ENCODE assay signal across 21 cellular contexts in the genomic region with DNA sequence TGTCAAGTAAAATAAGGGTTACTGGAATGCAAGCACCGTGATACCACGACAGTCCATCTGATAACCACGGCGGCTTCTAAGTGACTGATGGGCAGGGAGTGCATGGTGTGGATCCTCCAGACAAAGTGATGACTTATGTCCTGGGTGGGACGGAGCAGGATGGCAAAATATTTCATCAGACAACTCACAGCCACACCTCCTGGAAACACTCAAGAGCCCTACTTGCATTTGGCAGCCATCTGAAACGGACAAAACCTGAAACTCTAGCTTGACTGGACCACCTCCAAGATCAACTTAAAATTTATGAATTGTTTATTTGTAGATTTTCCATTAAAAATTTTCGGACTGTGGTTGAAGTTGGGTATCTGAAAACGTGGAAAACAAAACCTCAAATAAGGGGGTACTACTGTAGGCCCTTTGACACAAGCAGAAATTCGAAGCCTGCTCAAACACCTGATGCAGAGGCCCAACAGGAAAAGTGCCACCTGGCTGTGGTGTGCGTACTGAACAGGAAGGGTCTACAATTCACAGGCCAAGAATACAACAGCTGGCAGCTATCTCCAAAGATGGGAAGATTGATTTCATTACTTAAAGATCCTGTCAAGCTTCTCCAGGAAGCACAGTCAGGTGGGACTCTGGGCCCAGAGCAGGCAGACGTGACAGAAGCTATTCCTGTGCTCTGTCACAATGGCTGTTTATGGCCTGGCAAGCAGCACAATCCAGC. TPM values are rescaled to one million over a fixed set of nuclear protein-coding genes. Genes with fewer than 3 reads are reported as not detected.
DNase-seq lines count a peak whose midpoint lies in the region; TF ChIP-seq lines count a peak whose summit lies in the region.
"Had no signal": no experiment of that assay in that cellular context is flagged by ENCODE, and none has a peak within 500 bp of the region (broad histone marks: within the 10 kb centered on the region; RNA-seq: fewer than 3 reads in every experiment).

No MANE protein-coding gene starts in this region.

- no peak for TF ChIP-seq CTCF in smooth muscle cell (IDR thresholded peaks at IDR 0.05; ENCODE audit: borderline replicate concordance, insufficient read depth, poor library complexity, severe bottlenecking)
- TF ChIP-seq CTCF in nephron progenitor cell (IDR thresholded peaks at IDR 0.05): no peak
- TF ChIP-seq CTCF in Caco-2 (IDR thresholded peaks at IDR 0.05; ENCODE audit: insufficient read depth in 1 of 2, low read depth in 1 of 2, low read length in 1 of 2, severe bottlenecking in 1 of 2, unreplicated experiment in 1 of 2): no peak

- no peaks in the 10 kb centered on the region for H3K36me3 ChIP-seq in smooth muscle cell (ENCODE audit: low read depth)
- no peaks in the 10 kb centered on the region for H3K36me3 ChIP-seq in Caco-2 (ENCODE audit: control insufficient read depth, insufficient read depth, low read length)
- H3K36me3 ChIP-seq: heart left ventricle, thoracic aorta had no signal

- H3K9me3 Mint-ChIP-seq in nephron progenitor cell: no peaks in the 10 kb centered on the region
- H3K9me3 Mint-ChIP-seq in Caco-2 (ENCODE audit: unreplicated experiment): no peaks in the 10 kb centered on the region
- H3K9me3 Mint-ChIP-seq: activated T-cell treated with anti-CD3 and anti-CD28 coated beads, Interleukin-2, amount 50 U/mL, for 24 hours; endodermal cell had no signal

- H3K4me1 ChIP-seq in smooth muscle cell (ENCODE audit: low read depth) (no peaks in the 10 kb centered on the region), Caco-2 (no peaks in the 10 kb centered on the region)
- H3K4me1 ChIP-seq: heart left ventricle had no signal

- H3F3A ChIP-seq in smooth muscle cell (ENCODE audit: low read depth): no peaks in the 10 kb centered on the region

- H3K79me2 ChIP-seq in smooth muscle cell (ENCODE audit: low read depth): no peaks in the 10 kb centered on the region

- no peaks in the 10 kb centered on the region for H3K9me3 ChIP-seq in smooth muscle cell (replicated peaks; ENCODE audit: low read depth)
- no peaks in the 10 kb centered on the region for H3K9me3 ChIP-seq in Caco-2
- H3K9me3 ChIP-seq: heart left ventricle, thoracic aorta had no signal

- no peak overlapping the region for H3K27ac Mint-ChIP-seq in nephron progenitor cell
- no peak overlapping the region for H3K27ac Mint-ChIP-seq in Caco-2 (ENCODE audit: unreplicated experiment)
- H3K27ac Mint-ChIP-seq: activated T-cell treated with anti-CD3 and anti-CD28 coated beads, Interleukin-2, amount 50 U/mL, for 24 hours; CD4-positive, alpha-beta memory T cell; endodermal cell had no signal

- no TSS peak for BruUV-seq in Caco-2 (replicated peaks; lab: Mats Ljungman, UMichigan)

- H3K4me3 ChIP-seq in smooth muscle cell (no peak overlapping the region), Caco-2 (ENCODE audit: low read depth, low read length) (no peak overlapping the region)
- H3K4me3 ChIP-seq: heart left ventricle, thoracic aorta had no signal

- POLR2A ChIA-PET in Caco-2 (lab: Charles Lee): no interaction called here

- 72% methylated on average over 11 of the region's 11 CpGs for WGBS in smooth muscle cell (ENCODE audit: low lambda C conversion rate)

- H3K27me3 ChIP-seq in smooth muscle cell (ENCODE audit: low read depth): no peaks in the 10 kb centered on the region
- no peaks in the 10 kb centered on the region for H3K27me3 ChIP-seq in Caco-2 (replicated peaks; ENCODE audit: control insufficient read depth, insufficient read depth, low read length)
- H3K27me3 ChIP-seq: heart left ventricle had no signal

- H2AFZ ChIP-seq in smooth muscle cell (ENCODE audit: low read depth): no peak overlapping the region

- H3K27ac ChIP-seq in smooth muscle cell (ENCODE audit: low read depth): peak overlapping the region; percentile 19
- H3K27ac ChIP-seq: heart left ventricle, thoracic aorta had no signal

- H3K9ac ChIP-seq in smooth muscle cell (ENCODE audit: low read depth): no peak overlapping the region

- DNase-seq in H4 (ENCODE audit: low spot score) (peak; percentile 14), SW480 (ENCODE audit: low spot score) (peak; percentile 17), fibroblast of peridontal ligament (ENCODE audit: extremely low read depth) (peak; percentile 27), smooth muscle cell (lab: John Stamatoyannopoulos, UW; ENCODE audit: unreplicated experiment) (no peak), nephron progenitor cell (no peak), COLO829 (ENCODE audit: low spot score) (no peak), Caco-2 (no peak)
- DNase-seq: activated CD4-positive, alpha-beta T cell treated with anti-CD3 and anti-CD28 coated beads, Interleukin-2, amount 50 U/mL, for 1 hour; activated T-cell treated with anti-CD3 and anti-CD28 coated beads, Interleukin-2, amount 50 U/mL, for 24 hours; CD4-positive, alpha-beta memory T cell; cerebellar nuclear complex; endodermal cell; heart left ventricle; islet precursor cell; midbrain; NCI-H1092; NCI-H2171 treated with DMSO at 0.1 percent for 48 hours; occipital lobe; stimulated activated CD4-positive, alpha-beta T cell treated with anti-CD3 and anti-CD28 coated beads, Interleukin-4, amount 100 ng/mL, for 24 hours had no signal

- no peak overlapping the region for H3K4me2 ChIP-seq in smooth muscle cell

- intact Hi-C loops in Caco-2 (cut with micrococcal nuclease; ENCODE audit: unreplicated experiment): no loop called here

- no peaks in the 10 kb centered on the region for H4K20me1 ChIP-seq in smooth muscle cell (ENCODE audit: low read depth)

- no peaks in the 10 kb centered on the region for H3K27me3 Mint-ChIP-seq in nephron progenitor cell (ENCODE audit: low read depth, poor library complexity)
- H3K27me3 Mint-ChIP-seq in Caco-2 (ENCODE audit: insufficient read depth, unreplicated experiment): peaks cover 4% of the 10 kb centered on the region

- H3K4me1 Mint-ChIP-seq in nephron progenitor cell: no peaks in the 10 kb centered on the region
- H3K4me1 Mint-ChIP-seq in Caco-2 (ENCODE audit: low read depth, unreplicated experiment): no peaks in the 10 kb centered on the region
- H3K4me1 Mint-ChIP-seq: CD4-positive, alpha-beta memory T cell; endodermal cell had no signal

- no peaks in the 10 kb centered on the region for H3K36me3 Mint-ChIP-seq in nephron progenitor cell (ENCODE audit: low read depth)
- no peaks in the 10 kb centered on the region for H3K36me3 Mint-ChIP-seq in Caco-2 (ENCODE audit: insufficient read depth, unreplicated experiment)

- CTCF ChIA-PET in Caco-2 (lab: Charles Lee): no interaction called here

- H3K4me3 Mint-ChIP-seq in nephron progenitor cell: no peak overlapping the region
- H3K4me3 Mint-ChIP-seq in Caco-2 (ENCODE audit: unreplicated experiment): no peak overlapping the region
- H3K4me3 Mint-ChIP-seq: activated T-cell treated with anti-CD3 and anti-CD28 coated beads, Interleukin-2, amount 50 U/mL, for 24 hours; CD4-positive, alpha-beta memory T cell; endodermal cell had no signal

RNA-seq across cellular contexts. Expression of a gene that starts 26.0 kb away (rescaled TPM):
- total RNA-seq in H4 (2014; rRNA removed; shearing (Covaris generic)): not detected in 2 replicates
- 0.04 and 0.40 TPM in 2 replicates for total RNA-seq in smooth muscle cell
- polyA plus RNA-seq in smooth muscle cell: 0.26 TPM in 1 of 2 replicates, not detected in the other
- 0.34 and 0.35 TPM in 2 replicates for total RNA-seq in Caco-2 (2022)
- total RNA-seq: heart left ventricle, SK-MEL-5 had no signal
- polyA plus RNA-seq: CD4-positive, alpha-beta memory T cell had no signal

RNA-seq across cellular contexts. Expression of a gene that starts 38.7 kb away (rescaled TPM):
- total RNA-seq in H4 (2014; rRNA removed; shearing (Covaris generic)): 10.3 and 11.8 TPM in 2 replicates
- total RNA-seq in smooth muscle cell (9.5 and 15.2 TPM in 2 replicates), Caco-2 (2022) (0.25 and 0.37 TPM in 2 replicates)
- polyA plus RNA-seq in smooth muscle cell: 0.72 and 2.0 TPM in 2 replicates
- total RNA-seq: CD4-positive, alpha-beta memory T cell; thoracic aorta had no signal
- polyA plus RNA-seq: CD4-positive, alpha-beta memory T cell had no signal

RNA-seq across cellular contexts. Expression of a gene that starts 46.2 kb away (rescaled TPM):
- total RNA-seq in H4 (2014; rRNA removed; shearing (Covaris generic)): not detected in 2 replicates
- total RNA-seq in smooth muscle cell (not detected in 2 replicates), Caco-2 (2022) (0.34 and 0.37 TPM in 2 replicates)
- not detected in 2 replicates for polyA plus RNA-seq in smooth muscle cell
- total RNA-seq: occipital lobe, SK-MEL-5 had no signal
- polyA plus RNA-seq: CD4-positive, alpha-beta memory T cell had no signal

RNA-seq across cellular contexts. Expression of a gene that starts 58.4 kb away (rescaled TPM):
- 4.1 and 13.7 TPM in 2 replicates for total RNA-seq in H4 (2014; rRNA removed; shearing (Covaris generic))
- total RNA-seq in smooth muscle cell: 11.1 and 12.3 TPM in 2 replicates
- 30.3 and 41.4 TPM in 2 replicates for polyA plus RNA-seq in smooth muscle cell
- total RNA-seq in Caco-2 (2022): 30.8 and 31.6 TPM in 2 replicates

Comparison
In these comparisons a context has a peak if more than half of its experiments do, and no peak if none do; other contexts are left out.
1. DNase-seq: peak in H4 (single experiment), SW480 (single experiment) and fibroblast of peridontal ligament (single experiment); none in smooth muscle cell (single experiment), nephron progenitor cell (single experiment), COLO829 (single experiment) and Caco-2 (0 of 2).